ENCODE assay signal across 11 cellular contexts in the genomic region with DNA sequence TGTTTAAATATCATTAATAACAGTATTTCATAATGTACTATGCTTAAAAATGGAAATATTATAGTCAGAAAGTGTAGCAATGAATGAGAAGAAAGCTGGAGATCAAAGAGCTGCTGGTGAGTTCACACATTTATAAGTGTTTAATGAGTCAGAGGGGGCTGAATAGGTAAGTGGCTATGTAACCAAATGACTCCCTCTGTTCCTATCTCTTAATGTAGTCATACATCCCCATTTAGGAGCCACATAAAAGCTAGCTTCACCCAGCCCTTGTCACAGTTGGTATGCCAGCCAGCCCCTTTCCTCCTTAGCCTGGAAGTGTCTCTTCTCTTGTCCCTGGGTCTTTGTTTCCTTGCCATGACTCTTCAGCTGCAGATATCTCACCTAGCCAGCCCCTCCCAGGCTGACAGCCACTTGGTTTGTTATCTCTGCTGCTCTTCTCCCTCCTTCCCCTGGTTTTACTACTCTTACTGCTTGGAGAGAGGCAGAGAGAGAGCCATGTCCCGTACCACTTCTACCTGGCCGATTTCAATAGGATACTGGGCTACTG.
"Had no signal": no experiment of that assay in that cellular context is flagged by ENCODE, and none has a peak within 500 bp of the region (broad histone marks: within the 10 kb centered on the region; RNA-seq: fewer than 3 reads in every experiment).

No MANE protein-coding gene starts in this region.

- H3K4me3 ChIP-seq: colonic mucosa, neural progenitor cell, pancreas had no signal

- DNase-seq: activated CD4-positive, alpha-beta T cell treated with anti-CD3 and anti-CD28 coated beads for 4 hours; activated naive CD4-positive, alpha-beta T cell treated with Interleukin-2 at 50 U/mL for 16 hours; caudate nucleus; colonic mucosa; left ventricle myocardium superior; pancreas; stimulated activated CD4-positive, alpha-beta T cell treated with anti-CD3 and anti-CD28 coated beads, Interleukin-2, amount 100 ng/mL, for 48 hours; stimulated activated naive CD4-positive, alpha-beta T cell treated with Interleukin-2 at 50 U/mL for 16 hours; trophoblast cell had no signal

- H3K9me3 ChIP-seq: colonic mucosa, pancreas had no signal

- H2AFZ ChIP-seq: neural progenitor cell had no signal

- H3K36me3 ChIP-seq: colonic mucosa, neural progenitor cell, pancreas had no signal

- H3K4me2 ChIP-seq: neural progenitor cell had no signal

- ATAC-seq: left ventricle myocardium superior, pancreas had no signal

- H3K27ac ChIP-seq: colonic mucosa, neural progenitor cell, pancreas, VCaP had no signal

- H3K27me3 ChIP-seq: colonic mucosa, neural progenitor cell, pancreas had no signal

- H3K9ac ChIP-seq: neural progenitor cell had no signal

- H3K4me1 ChIP-seq: colonic mucosa, pancreas had no signal
